ENCODE assay signal across 22 cellular contexts in the genomic region with DNA sequence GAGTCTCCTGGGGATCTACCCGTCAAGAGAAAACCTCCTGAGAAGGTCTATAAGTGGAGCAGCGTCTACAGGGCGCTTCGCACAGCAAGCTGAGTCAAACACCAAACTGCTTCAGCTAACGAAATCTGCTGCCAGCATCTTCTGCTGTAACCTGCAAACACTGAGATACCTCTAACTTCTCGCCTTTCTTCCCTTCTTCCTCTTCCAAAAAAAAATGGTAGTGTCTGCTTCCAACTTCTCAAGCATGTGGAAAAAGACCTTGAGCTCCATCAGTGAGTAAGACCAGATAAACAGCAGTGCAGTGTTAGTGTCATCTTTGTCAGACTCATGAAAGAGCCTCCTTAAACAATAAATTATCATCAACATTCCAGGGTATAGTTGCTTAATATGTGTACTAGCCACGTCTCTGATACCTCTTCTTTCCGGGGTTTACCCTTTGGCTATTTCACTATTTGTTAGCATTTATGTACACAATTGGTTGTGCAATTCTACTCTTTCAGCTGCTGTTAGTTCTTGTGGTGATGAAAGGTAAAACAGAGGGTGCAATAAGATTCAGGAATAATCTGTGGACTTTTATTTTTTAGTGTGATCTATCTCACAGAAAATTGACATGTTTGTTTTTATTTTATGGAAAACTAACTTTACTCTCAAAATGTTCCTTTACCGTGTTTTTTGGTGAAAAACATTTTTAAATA.
DNase-seq lines count a peak whose midpoint lies in the region; ATAC-seq, FAIRE-seq and TF ChIP-seq lines count a peak whose summit lies in the region.
"Had no signal": no experiment of that assay in that cellular context is flagged by ENCODE, and none has a peak within 500 bp of the region (broad histone marks: within the 10 kb centered on the region; RNA-seq: fewer than 3 reads in every experiment).

No MANE protein-coding gene starts in this region.

- peak; percentile 11 for DNase-seq in AG20443 (ENCODE audit: low spot score)
- DNase-seq in HuH-7.5 (ENCODE audit: low spot score): peak; percentile 27
- no peak for DNase-seq in astrocyte (ENCODE audit: low read depth)
- peak; percentile 24 for DNase-seq in hepatocyte (ENCODE audit: low spot score)
- DNase-seq in NOMO-1 (lab: John Stamatoyannopoulos, UW; ENCODE audit: unreplicated experiment in 2 of 2): no peak
- no peak for DNase-seq in D721Med (ENCODE audit: insufficient read length, low spot score)
- DNase-seq: activated B cell treated with CpG ODN at 0.5 μM for 24 hours; activated CD8-positive, alpha-beta memory T cell treated with anti-CD3 and anti-CD28 coated beads for 24 hours; CD8-positive, alpha-beta T cell; erythroblast; hippocampal formation; naive B cell; NCI-H1930; NCI-H524 treated with DMSO at 0.1 percent for 48 hours; posterior cingulate gyrus; stimulated activated naive CD8-positive, alpha-beta T cell treated with anti-CD3 and anti-CD28 coated beads, Interleukin-15, amount 100 ng/mL, for 72 hours had no signal

- TF ChIP-seq CTCF in astrocyte (IDR thresholded peaks at IDR 0.05; ENCODE audit: insufficient read depth, low read depth, low read length) (no peak), hepatocyte (IDR thresholded peaks at IDR 0.05; ENCODE audit: poor library complexity) (no peak), D721Med (IDR thresholded peaks at IDR 0.05; ENCODE audit: insufficient read depth, missing control alignments) (no peak)

- ATAC-seq in GM18867 (IDR thresholded peaks at IDR 0.05; ENCODE audit: unreplicated experiment) (no peak), GM18909 (IDR thresholded peaks at IDR 0.05; ENCODE audit: poor library complexity, unreplicated experiment) (no peak)
- ATAC-seq: CD8-positive, alpha-beta T cell; Panc1; stimulated activated naive CD8-positive, alpha-beta T cell treated with anti-CD3 and anti-CD28 coated beads, Interleukin-15, amount 100 ng/mL, for 72 hours had no signal

- H3K36me3 Mint-ChIP-seq in astrocyte (ENCODE audit: low read depth, unreplicated experiment): no peaks in the 10 kb centered on the region
- H3K36me3 Mint-ChIP-seq: CD8-positive, alpha-beta T cell; naive B cell had no signal

- no peak overlapping the region for H3K4me3 ChIP-seq in astrocyte (ENCODE audit: insufficient read depth, low read depth, low read length)
- no peak overlapping the region for H3K4me3 ChIP-seq in hepatocyte
- H3K4me3 ChIP-seq: colonic mucosa had no signal

- H3K27ac ChIP-seq in astrocyte (ENCODE audit: low read depth, low read length) (no peak overlapping the region), hepatocyte (no peak overlapping the region)
- H3K27ac ChIP-seq: colonic mucosa had no signal

- H3K27me3 Mint-ChIP-seq in astrocyte (ENCODE audit: low read depth, unreplicated experiment): no peaks in the 10 kb centered on the region

- no peak overlapping the region for H2AFZ ChIP-seq in astrocyte (ENCODE audit: low read depth, low read length)
- no peak overlapping the region for H2AFZ ChIP-seq in hepatocyte

- no peak overlapping the region for H3K4me3 Mint-ChIP-seq in astrocyte (ENCODE audit: unreplicated experiment)
- H3K4me3 Mint-ChIP-seq: activated B cell treated with CpG ODN at 0.5 μM for 24 hours; CD8-positive, alpha-beta T cell; stimulated activated naive CD8-positive, alpha-beta T cell treated with anti-CD3 and anti-CD28 coated beads, Interleukin-15, amount 100 ng/mL, for 72 hours had no signal

- H3K4me1 Mint-ChIP-seq in astrocyte (ENCODE audit: low read depth, unreplicated experiment): peaks cover 12% of the 10 kb centered on the region
- H3K4me1 Mint-ChIP-seq: activated B cell treated with CpG ODN at 0.5 μM for 24 hours, naive B cell had no signal

- no peaks in the 10 kb centered on the region for H3K9me2 ChIP-seq in hepatocyte (replicated peaks; ENCODE audit: insufficient read depth)

- H3K9ac ChIP-seq in astrocyte (ENCODE audit: low read length): no peak overlapping the region

- H3K79me2 ChIP-seq in astrocyte (ENCODE audit: insufficient read depth, low read length) (no peaks in the 10 kb centered on the region), hepatocyte (no peaks in the 10 kb centered on the region)

- H4K20me1 ChIP-seq in astrocyte (ENCODE audit: insufficient read depth, low read length) (no peaks in the 10 kb centered on the region), hepatocyte (ENCODE audit: insufficient read depth, poor library complexity, severe bottlenecking) (no peaks in the 10 kb centered on the region)

- H3K36me3 ChIP-seq in astrocyte (ENCODE audit: insufficient read depth, low read length) (no peaks in the 10 kb centered on the region), hepatocyte (replicated peaks; ENCODE audit: insufficient read depth, low read depth) (no peaks in the 10 kb centered on the region)
- H3K36me3 ChIP-seq: colonic mucosa had no signal

- H3K27me3 ChIP-seq in astrocyte (ENCODE audit: insufficient read depth, low read length): no peaks in the 10 kb centered on the region
- no peaks in the 10 kb centered on the region for H3K27me3 ChIP-seq in hepatocyte
- H3K27me3 ChIP-seq: colonic mucosa had no signal

- 67% methylated on average over 9 of the region's 9 CpGs for WGBS in hepatocyte (ENCODE audit: low lambda C conversion rate, missing lambda C conversion rate)

- H3K4me1 ChIP-seq in astrocyte (ENCODE audit: insufficient read depth, low read length) (peaks cover 9% of the 10 kb centered on the region), hepatocyte (ENCODE audit: insufficient read depth) (peaks cover 7% of the 10 kb centered on the region)
- H3K4me1 ChIP-seq: colonic mucosa had no signal

- H3K4me2 ChIP-seq in astrocyte (ENCODE audit: low read length) (no peak overlapping the region), hepatocyte (no peak overlapping the region)

- H3K9me3 Mint-ChIP-seq in astrocyte (ENCODE audit: unreplicated experiment): no peaks in the 10 kb centered on the region
- H3K9me3 Mint-ChIP-seq: activated B cell treated with CpG ODN at 0.5 μM for 24 hours; activated T-helper 2 cell treated with anti-CD3 and anti-CD28 coated beads, Interferon-gamma antibody, Interleukin-2, Interleukin-4, amounts not matched to agents 10 μg/mL and 5 μg/mL and 100 μg/mL, durations not matched to agents 14 hours and 24 hours and 36 hours; CD8-positive, alpha-beta T cell; stimulated activated naive CD8-positive, alpha-beta T cell treated with anti-CD3 and anti-CD28 coated beads, Interleukin-15, amount 100 ng/mL, for 72 hours had no signal

- no peaks in the 10 kb centered on the region for H3K9me3 ChIP-seq in astrocyte (ENCODE audit: insufficient read depth, low read depth, low read length)
- no peaks in the 10 kb centered on the region for H3K9me3 ChIP-seq in hepatocyte (ENCODE audit: low read depth)
- H3K9me3 ChIP-seq: colonic mucosa had no signal

- FAIRE-seq in astrocyte (lab: Jason Lieb, UNC): peak; percentile 66
- no peak for FAIRE-seq in D721Med (lab: Jason Lieb, UNC)
- FAIRE-seq: urothelium cell line had no signal

- H3K27ac Mint-ChIP-seq in astrocyte (ENCODE audit: unreplicated experiment): no peak overlapping the region
- H3K27ac Mint-ChIP-seq: activated B cell treated with CpG ODN at 0.5 μM for 24 hours; activated T-helper 2 cell treated with anti-CD3 and anti-CD28 coated beads, Interferon-gamma antibody, Interleukin-2, Interleukin-4, amounts not matched to agents 10 μg/mL and 5 μg/mL and 100 μg/mL, durations not matched to agents 14 hours and 24 hours and 36 hours; CD8-positive, alpha-beta T cell; stimulated activated naive CD8-positive, alpha-beta T cell treated with anti-CD3 and anti-CD28 coated beads, Interleukin-15, amount 100 ng/mL, for 72 hours had no signal

Comparison
In these comparisons a context has a peak if more than half of its experiments do, and no peak if none do; other contexts are left out.
1. DNase-seq: peak in AG20443 (single experiment), HuH-7.5 (single experiment) and hepatocyte (single experiment); none in astrocyte (single experiment), NOMO-1 (0 of 2) and D721Med (single experiment).